8 cellular contexts compared by ENCODE assay signal in the genomic region with DNA sequence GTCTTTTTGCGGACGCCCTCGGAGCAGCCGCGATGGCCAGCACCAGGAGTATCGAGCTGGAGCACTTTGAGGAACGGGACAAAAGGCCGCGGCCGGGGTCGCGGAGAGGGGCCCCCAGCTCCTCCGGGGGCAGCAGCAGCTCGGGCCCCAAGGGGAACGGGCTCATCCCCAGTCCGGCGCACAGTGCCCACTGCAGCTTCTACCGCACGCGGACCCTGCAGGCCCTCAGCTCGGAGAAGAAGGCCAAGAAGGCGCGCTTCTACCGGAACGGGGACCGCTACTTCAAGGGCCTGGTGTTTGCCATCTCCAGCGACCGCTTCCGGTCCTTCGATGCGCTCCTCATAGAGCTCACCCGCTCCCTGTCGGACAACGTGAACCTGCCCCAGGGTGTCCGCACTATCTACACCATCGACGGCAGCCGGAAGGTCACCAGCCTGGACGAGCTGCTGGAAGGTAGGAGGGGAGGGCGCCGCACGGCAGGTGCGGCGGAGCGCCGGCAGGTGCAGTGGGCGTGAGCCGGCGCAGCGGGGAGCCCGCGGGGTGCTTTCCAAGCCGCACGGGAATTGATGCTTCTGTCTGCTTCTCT. TPM values are rescaled to one million over a fixed set of nuclear protein-coding genes. Genes with fewer than 3 reads are reported as not detected.
A peak's percentile ranks its signal among the peaks of the same experiment; 100 is the strongest.
DNase-seq lines count a peak whose midpoint lies in the region; ATAC-seq, FAIRE-seq and TF ChIP-seq lines count a peak whose summit lies in the region.

No MANE protein-coding gene starts in this region.

- no peaks in the 10 kb centered on the region for H3K9me3 Mint-ChIP-seq in mesothelial cell of epicardium

- H3K27me3 ChIP-seq in A673 (replicated peaks; ENCODE audit: insufficient read depth, low read depth, low read length, poor library complexity) (no peaks in the 10 kb centered on the region), endocrine pancreas (ENCODE audit: control insufficient read depth, insufficient read depth, low read length) (no peaks in the 10 kb centered on the region)

- H3K4me1 Mint-ChIP-seq in mesothelial cell of epicardium = peaks cover 40% of the 10 kb centered on the region

- H3K9me3 ChIP-seq in A673 (ENCODE audit: low read depth, low read length, poor library complexity, severe bottlenecking) (no peaks in the 10 kb centered on the region), endocrine pancreas (ENCODE audit: control insufficient read depth, low read length) (no peaks in the 10 kb centered on the region)

- ATAC-seq in HG03457 (IDR thresholded peaks at IDR 0.05; ENCODE audit: unreplicated experiment) (peak; percentile 34), GM21825 (IDR thresholded peaks at IDR 0.05; ENCODE audit: unreplicated experiment) (no peak)

- CTCF ChIA-PET in A673 (lab: Charles Lee) = interaction anchor here (1.1 kb wide), 1 partner anchor 138 kb away, joined by 3 read pairs; no protein-coding TSS in a partner anchor

- no peak for TF ChIP-seq POLR2A in GM12891 (IDR thresholded peaks at IDR 0.05; ENCODE audit: low read depth, low read length)

- peak overlapping the region; percentile 79 for H3K9ac ChIP-seq in endocrine pancreas (ENCODE audit: control insufficient read depth, insufficient read depth, low read length)

- H3K36me3 ChIP-seq in A673 (ENCODE audit: insufficient read depth, low read length, poor library complexity, severe bottlenecking) (no peaks in the 10 kb centered on the region), endocrine pancreas (ENCODE audit: control insufficient read depth, insufficient read depth, low read length) (no peaks in the 10 kb centered on the region), urinary bladder (ENCODE audit: insufficient read depth) (no peaks in the 10 kb centered on the region)

- peak overlapping the region; percentile 87 for H3K4me3 Mint-ChIP-seq in mesothelial cell of epicardium

- peak; percentile 23 for FAIRE-seq in GM12891 (lab: Jason Lieb, UNC)

- H3K27ac ChIP-seq in A673 (ENCODE audit: low read depth, low read length, poor library complexity, severe bottlenecking) (peak overlapping the region; percentile 33), urinary bladder (ENCODE audit: low read depth) (no peak overlapping the region)

- no peaks in the 10 kb centered on the region for H3K27me3 Mint-ChIP-seq in mesothelial cell of epicardium (ENCODE audit: low read depth)

- no peak for TF ChIP-seq CTCF in A673 (conservative IDR thresholded peaks at IDR 0.05; ENCODE audit: low read depth, low read length)
- no peak for TF ChIP-seq CTCF in mesothelial cell of epicardium (IDR thresholded peaks at IDR 0.05; ENCODE audit: unreplicated experiment)

- POLR2A ChIA-PET in A673 (lab: Charles Lee; ENCODE audit: low non-redundant PET) = interaction anchor here (0.5 kb wide), 1 partner anchor 8 kb away, joined by 3 read pairs; no protein-coding TSS in a partner anchor

- H3K36me3 Mint-ChIP-seq in mesothelial cell of epicardium = no peaks in the 10 kb centered on the region

- intact Hi-C loops in A673 (cut with micrococcal nuclease; ENCODE audit: unreplicated experiment) = no loop called here

- under 1% methylated on average over 54 of the region's 54 CpGs for WGBS in urinary bladder

- DNase-seq in A673 (ENCODE audit: low spot score) (peak; percentile 60), GM12891 (ENCODE audit: insufficient read length, low spot score) (peak; percentile 25), SW480 (ENCODE audit: low spot score) (peak; percentile 36), mesothelial cell of epicardium (ENCODE audit: low spot score in 2 of 2, unreplicated experiment in 2 of 2) (peak; percentile 20 to 65)

- H3K4me1 ChIP-seq in A673 (ENCODE audit: insufficient read depth, low read length, poor library complexity, severe bottlenecking) (peaks cover 10% of the 10 kb centered on the region), endocrine pancreas (ENCODE audit: control insufficient read depth, insufficient read depth, low read length) (no peaks in the 10 kb centered on the region), urinary bladder (ENCODE audit: insufficient read depth) (no peaks in the 10 kb centered on the region)

- BruUV-seq in A673 (replicated peaks; lab: Mats Ljungman, UMichigan) = no TSS peak

- peak overlapping the region; percentile 90 for H3K27ac Mint-ChIP-seq in mesothelial cell of epicardium

- H3K4me3 ChIP-seq in A673 (ENCODE audit: low read depth, low read length, poor library complexity, severe bottlenecking) (peak overlapping the region; percentile 79), endocrine pancreas (ENCODE audit: control insufficient read depth, insufficient read depth, low read length) (peak overlapping the region; percentile 44), urinary bladder (ENCODE audit: low read depth, low read length) (peak overlapping the region; percentile 74)

TF ChIP-seq in GM12891, 5 proteins besides CTCF, POLR2A, EP300 and RAD21:
- TF ChIP-seq TAF1 (IDR thresholded peaks at IDR 0.05; ENCODE audit: low read depth, low read length) = no peak

RNA-seq across cellular contexts. Expression of a gene that starts 0.8 kb away (rescaled TPM):
- total RNA-seq in A673 (2021) = 4.9 and 6.7 TPM in 2 replicates
- not detected for polyA plus RNA-seq in GM12891 (2012; ENCODE audit: low read depth, missing spikeins)
- total RNA-seq in mesothelial cell of epicardium = 49.2 to 52.5 TPM (median 49.5 TPM) in 3 replicates
- 22.2 TPM for total RNA-seq in urinary bladder
- 6.2 TPM for polyA plus RNA-seq in urinary bladder
